Comparison of ENCODE assay signal across 8 cellular contexts in the genomic region with DNA sequence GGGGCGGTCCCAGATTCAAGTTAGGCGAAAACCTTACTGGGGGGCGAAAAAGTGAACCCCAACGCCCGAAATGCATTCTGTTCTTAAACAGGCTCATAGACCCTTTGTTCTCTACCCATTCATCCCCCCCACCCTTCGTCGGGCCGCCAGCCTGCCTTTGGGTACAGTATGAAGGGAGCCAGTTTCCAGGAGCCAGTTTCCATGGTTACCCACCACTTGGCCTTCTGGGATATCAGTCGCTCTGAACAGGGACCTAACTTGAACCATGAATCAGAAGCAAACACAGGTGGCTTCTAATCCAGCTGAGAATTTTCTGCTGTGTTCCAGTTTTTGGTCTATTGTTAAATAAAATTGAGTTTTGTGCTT. TPM values are rescaled to one million over a fixed set of nuclear protein-coding genes. Genes with fewer than 3 reads are reported as not detected.
DNase-seq lines count a peak whose midpoint lies in the region; ATAC-seq and TF ChIP-seq lines count a peak whose summit lies in the region.

No MANE protein-coding gene starts in this region.

- H3K79me2 ChIP-seq in GM23338 (replicated peaks; ENCODE audit: insufficient read depth) = peaks cover 26% of the 10 kb centered on the region

- intact Hi-C loops in uterus (cut with DNase I; ENCODE audit: low total_unique reads) = no loop called here

- POLR2A ChIA-PET in T-cell (lab: Charles Lee) = interaction anchor here in 1 of 2 donors (0.6 kb wide), 1 partner anchor 53 kb away, joined by 3 read pairs; no protein-coding TSS in a partner anchor

- peaks cover 9% of the 10 kb centered on the region for H3K36me3 ChIP-seq in GM23338 (ENCODE audit: insufficient read depth)
- no peaks in the 10 kb centered on the region for H3K36me3 ChIP-seq in right atrium auricular region
- no peaks in the 10 kb centered on the region for H3K36me3 ChIP-seq in uterus

- 0 out of 2 replicates have a peak, but pooled peaks cover 3% of the 10 kb centered on the region for H3F3A ChIP-seq in GM23338 (replicated peaks; ENCODE audit: low read depth)

- CTCF ChIA-PET in T-cell (lab: Charles Lee) = no interaction called here

- H3K4me2 ChIP-seq in GM23338 = peak overlapping the region; percentile 92

- peak overlapping the region; percentile 98; the same call in 1 of the 2 replicates for H2AFZ ChIP-seq in GM23338

- peaks cover 6% of the 10 kb centered on the region; the same call in 1 of the 3 replicates for H3K4me1 Mint-ChIP-seq in GM23338
- peaks cover 20 to 25% (median 22%) of the 10 kb centered on the region in 3 donors for H3K4me1 Mint-ChIP-seq in T-cell
- H3K4me1 Mint-ChIP-seq in progenitor cell of endocrine pancreas (ENCODE audit: low read depth) = peaks cover 9% of the 10 kb centered on the region

- peaks cover 14% of the 10 kb centered on the region for H3K27me3 ChIP-seq in GM23338 (ENCODE audit: insufficient read depth)
- H3K27me3 ChIP-seq in right atrium auricular region = no peaks in the 10 kb centered on the region
- no peaks in the 10 kb centered on the region for H3K27me3 ChIP-seq in uterus

- H3K27me3 Mint-ChIP-seq in GM23338 (ENCODE audit: insufficient read depth, low read depth, poor library complexity) (peaks cover 23% of the 10 kb centered on the region), T-cell (no peaks in the 10 kb centered on the region), progenitor cell of endocrine pancreas (no peaks in the 10 kb centered on the region)

- H3K27ac ChIP-seq in GM23338 (ENCODE audit: low read depth) = peak overlapping the region; percentile 87
- H3K27ac ChIP-seq in right atrium auricular region = peak overlapping the region; percentile 80 to 83
- peak overlapping the region; percentile 77 to 94 for H3K27ac ChIP-seq in uterus

- H3K4me3 ChIP-seq in GM23338 = peak overlapping the region; percentile 93
- peak overlapping the region; percentile 76 to 89 for H3K4me3 ChIP-seq in right atrium auricular region
- peak overlapping the region; percentile 66 to 96 for H3K4me3 ChIP-seq in uterus

- H3K27ac Mint-ChIP-seq in GM23338 (peak overlapping the region; percentile 100), T-cell (peak overlapping the region; percentile 92 to 100), progenitor cell of endocrine pancreas (peak overlapping the region; percentile 100)

- H3K9me3 Mint-ChIP-seq in GM23338 (peaks cover 16% of the 10 kb centered on the region), T-cell (no peaks in the 10 kb centered on the region), progenitor cell of endocrine pancreas (ENCODE audit: low read depth) (peaks cover 4% of the 10 kb centered on the region)

- H3K9me2 ChIP-seq in GM23338 (ENCODE audit: insufficient read depth) = peaks cover 7% of the 10 kb centered on the region

- DNase-seq in DMS 273 (lab: John Stamatoyannopoulos, UW; ENCODE audit: unreplicated experiment) = peak; percentile 88
- peak; percentile 90 for DNase-seq in GM23338 (ENCODE audit: low spot score)
- DNase-seq in NAMALWA (ENCODE audit: low spot score) = peak; percentile 82
- peak in 32 of 34 experiments; percentile 6 to 60 (median 44) for DNase-seq in T-cell
- DNase-seq in amygdala (lab: John Stamatoyannopoulos, UW) = peak in 50 of 56 donors; percentile 5 to 72 (median 44)
- no peak for DNase-seq in right atrium auricular region (ENCODE audit: low spot score)
- DNase-seq in progenitor cell of endocrine pancreas (ENCODE audit: low spot score, unreplicated experiment) = peak; percentile 35
- DNase-seq in uterus = peak in 1 of 2 donors; percentile 40

- H3K9me3 ChIP-seq in right atrium auricular region (no peaks in the 10 kb centered on the region), uterus (no peaks in the 10 kb centered on the region)

- peak; percentile 95 for ATAC-seq in GM23338
- ATAC-seq in T-cell (replicated peaks in 1 of 4) = peak; percentile 51 to 66 (median 57)

- peak overlapping the region; percentile 100 for H3K4me3 Mint-ChIP-seq in GM23338
- H3K4me3 Mint-ChIP-seq in T-cell = peak overlapping the region; percentile 95 to 100 (median 99)
- peak overlapping the region; percentile 100 for H3K4me3 Mint-ChIP-seq in progenitor cell of endocrine pancreas (ENCODE audit: low read depth)

- no peaks in the 10 kb centered on the region for H4K20me1 ChIP-seq in GM23338 (replicated peaks; ENCODE audit: insufficient read depth)

- TF ChIP-seq POLR2A in uterus (IDR thresholded peaks at IDR 0.05) = no peak

- no peak for TF ChIP-seq CTCF in GM23338 (conservative IDR thresholded peaks at IDR 0.05; ENCODE audit: low read depth in 2 of 2)
- no peak for TF ChIP-seq CTCF in right atrium auricular region (IDR thresholded peaks at IDR 0.05)
- no peak for TF ChIP-seq CTCF in progenitor cell of endocrine pancreas (IDR thresholded peaks at IDR 0.05; ENCODE audit: unreplicated experiment)
- no peak for TF ChIP-seq CTCF in uterus (IDR thresholded peaks at IDR 0.05)

- H3K36me3 Mint-ChIP-seq in GM23338 (ENCODE audit: low read depth) (peaks cover 17% of the 10 kb centered on the region; the same call in 2 of the 3 replicates), T-cell (peaks cover 7% of the 10 kb centered on the region), progenitor cell of endocrine pancreas (ENCODE audit: insufficient read depth) (peaks cover 3% of the 10 kb centered on the region)

- H3K4me1 ChIP-seq in GM23338 (ENCODE audit: insufficient read depth) (no peaks in the 10 kb centered on the region), right atrium auricular region (peaks cover 0 to 15% of the 10 kb centered on the region in 2 donors), uterus (no peaks in the 10 kb centered on the region)

TF ChIP-seq in GM23338, 12 proteins besides CTCF, POLR2A, EP300 and RAD21 (continues in another document):
- TF ChIP-seq ETS1 (IDR thresholded peaks at IDR 0.05) (no peak), CREB1 (CRISPR knock-in tag; IDR thresholded peaks at IDR 0.05; ENCODE audit: low read depth) (no peak)

RNA-seq across cellular contexts. Expression of gene DHX40, which starts 0.5 kb away (rescaled TPM):
- 37.6 and 38.2 TPM in 2 replicates for total RNA-seq in GM23338 (2014; rRNA removed; shearing (Covaris generic))
- polyA plus RNA-seq in GM23338 (2016; fragmentation: Nextera tagmentation; extraction: Ambion mirVana) = 14.5 and 17.3 TPM in 2 replicates
- total RNA-seq in T-cell (10 to 100 TPM; 21.3 to 50.8 (median 24.9) TPM), right atrium auricular region (10 to 100 TPM; 22.1 to 22.7 TPM), progenitor cell of endocrine pancreas (67.9 and 69.7 TPM in 2 replicates), uterus (100 to 1,000 TPM in 1 of 4 donors, 10 to 100 TPM in 3; 15.0 to 113 (median 29.8) TPM)

RNA-seq across cellular contexts. Expression of gene CLTC, which starts 53.8 kb away (rescaled TPM):
- 328 and 344 TPM in 2 replicates for total RNA-seq in GM23338 (2014; rRNA removed; shearing (Covaris generic))
- 93.1 and 107 TPM in 2 replicates for polyA plus RNA-seq in GM23338 (2016; fragmentation: Nextera tagmentation; extraction: Ambion mirVana)
- total RNA-seq in T-cell (10 to 100 TPM; 70.3 to 98.7 (median 85.3) TPM), right atrium auricular region (100 to 1,000 TPM; 183 to 256 TPM), progenitor cell of endocrine pancreas (185 and 195 TPM in 2 replicates), uterus (100 to 1,000 TPM in 3 of 4 donors, 10 to 100 TPM in 1; 89.7 to 463 (median 245) TPM)
